ENCODE assay signal across 10 cellular contexts in genomic region chr18:63216911-63217311, GRCh38.
DNase-seq lines count a peak whose midpoint lies in the region; ATAC-seq and TF ChIP-seq lines count a peak whose summit lies in the region.
"Had no signal": no experiment of that assay in that cellular context is flagged by ENCODE, and none has a peak within 500 bp of the region (broad histone marks: within the 10 kb centered on the region; RNA-seq: fewer than 3 reads in every experiment).

No MANE protein-coding gene starts in this region.

- peak; percentile 60 for ATAC-seq in HG02981 (IDR thresholded peaks at IDR 0.05; ENCODE audit: unreplicated experiment)
- ATAC-seq in activated T-helper 17 cell treated with anti-CD3 and anti-CD28 coated beads, Interleukin-2, amount 50 U/mL, for 72 hours (replicated peaks): peak; percentile 14
- peak; percentile 30 for ATAC-seq in stimulated activated naive CD8-positive, alpha-beta T cell treated with anti-CD3 and anti-CD28 coated beads, Interleukin-15, amount 100 ng/mL, for 72 hours

- H3K36me3 ChIP-seq in thyroid gland (no peaks in the 10 kb centered on the region), suprapubic skin (no peaks in the 10 kb centered on the region)

- H3K9me3 ChIP-seq in thyroid gland (no peaks in the 10 kb centered on the region), suprapubic skin (no peaks in the 10 kb centered on the region)

- 87 to 90% methylated on average over 6 of the region's 6 CpGs for WGBS in thyroid gland, 2 donors
- WGBS in suprapubic skin: 50% methylated on average over 6 of the region's 6 CpGs

- DNase-seq in activated CD4-positive, alpha-beta T cell treated with anti-CD3 and anti-CD28 coated beads, Interleukin-2, amount 10 ng/mL, durations not matched to agents 7 days and 5 days: peak; percentile 51
- DNase-seq in activated CD4-positive, alpha-beta T cell treated with anti-CD3 and anti-CD28 coated beads for 48 hours: no peak
- peak in 1 of 2 donors; percentile 43 for DNase-seq in stimulated activated naive CD8-positive, alpha-beta T cell treated with anti-CD3 and anti-CD28 coated beads, Interleukin-15, amount 100 ng/mL, for 72 hours
- DNase-seq in thyroid gland (no peak), suprapubic skin (ENCODE audit: low spot score in 2 of 2) (no peak), GDM1 (lab: John Stamatoyannopoulos, UW) (no peak)
- DNase-seq: foreskin fibroblast, nephron progenitor cell had no signal

- no peak overlapping the region for H3K27ac ChIP-seq in thyroid gland
- no peak overlapping the region for H3K27ac ChIP-seq in suprapubic skin

- H3K4me1 ChIP-seq in thyroid gland (peaks cover 3 to 14% of the 10 kb centered on the region in 2 donors), suprapubic skin (peaks cover 5% of the 10 kb centered on the region)

- H3K27me3 Mint-ChIP-seq in activated CD4-positive, alpha-beta T cell treated with anti-CD3 and anti-CD28 coated beads, Interleukin-2, amount 10 ng/mL, durations not matched to agents 7 days and 5 days: no peaks in the 10 kb centered on the region
- H3K27me3 Mint-ChIP-seq in activated T-helper 17 cell treated with anti-CD3 and anti-CD28 coated beads, Interleukin-2, amount 50 U/mL, for 72 hours: no peaks in the 10 kb centered on the region
- H3K27me3 Mint-ChIP-seq in stimulated activated naive CD8-positive, alpha-beta T cell treated with anti-CD3 and anti-CD28 coated beads, Interleukin-15, amount 100 ng/mL, for 72 hours: no peaks in the 10 kb centered on the region

- H3K4me3 ChIP-seq in thyroid gland (replicated peaks in 1 of 3): no peak overlapping the region
- no peak overlapping the region for H3K4me3 ChIP-seq in suprapubic skin

- POLR2A ChIA-PET in activated CD4-positive, alpha-beta T cell treated with anti-CD3 and anti-CD28 coated beads, Interleukin-2, amount 10 ng/mL, durations not matched to agents 7 days and 5 days (lab: Charles Lee): no interaction called here

- H3K27ac Mint-ChIP-seq in activated CD4-positive, alpha-beta T cell treated with anti-CD3 and anti-CD28 coated beads, Interleukin-2, amount 10 ng/mL, durations not matched to agents 7 days and 5 days: peak overlapping the region; percentile 94
- peak overlapping the region; percentile 98 for H3K27ac Mint-ChIP-seq in activated T-helper 17 cell treated with anti-CD3 and anti-CD28 coated beads, Interleukin-2, amount 50 U/mL, for 72 hours
- H3K27ac Mint-ChIP-seq in stimulated activated naive CD8-positive, alpha-beta T cell treated with anti-CD3 and anti-CD28 coated beads, Interleukin-15, amount 100 ng/mL, for 72 hours: peak overlapping the region; percentile 85 to 96
- H3K27ac Mint-ChIP-seq: nephron progenitor cell had no signal

- peaks cover 97% of the 10 kb centered on the region for H3K4me1 Mint-ChIP-seq in activated CD4-positive, alpha-beta T cell treated with anti-CD3 and anti-CD28 coated beads, Interleukin-2, amount 10 ng/mL, durations not matched to agents 7 days and 5 days
- peaks cover 73% of the 10 kb centered on the region for H3K4me1 Mint-ChIP-seq in activated T-helper 17 cell treated with anti-CD3 and anti-CD28 coated beads, Interleukin-2, amount 50 U/mL, for 72 hours
- peaks cover 94% of the 10 kb centered on the region for H3K4me1 Mint-ChIP-seq in stimulated activated naive CD8-positive, alpha-beta T cell treated with anti-CD3 and anti-CD28 coated beads, Interleukin-15, amount 100 ng/mL, for 72 hours

- peaks cover 8% of the 10 kb centered on the region for H3K9me3 Mint-ChIP-seq in activated CD4-positive, alpha-beta T cell treated with anti-CD3 and anti-CD28 coated beads, Interleukin-2, amount 10 ng/mL, durations not matched to agents 7 days and 5 days
- H3K9me3 Mint-ChIP-seq in activated T-helper 17 cell treated with anti-CD3 and anti-CD28 coated beads, Interleukin-2, amount 50 U/mL, for 72 hours: peaks cover 6% of the 10 kb centered on the region
- peaks cover 10 to 15% of the 10 kb centered on the region in 2 donors for H3K9me3 Mint-ChIP-seq in stimulated activated naive CD8-positive, alpha-beta T cell treated with anti-CD3 and anti-CD28 coated beads, Interleukin-15, amount 100 ng/mL, for 72 hours

- CTCF ChIA-PET in activated CD4-positive, alpha-beta T cell treated with anti-CD3 and anti-CD28 coated beads, Interleukin-2, amount 10 ng/mL, durations not matched to agents 7 days and 5 days (lab: Charles Lee): interaction anchor here (0.6 kb wide), 1 partner anchor 194 kb away, joined by 4 read pairs; no protein-coding TSS in a partner anchor

- H3K36me3 Mint-ChIP-seq in activated CD4-positive, alpha-beta T cell treated with anti-CD3 and anti-CD28 coated beads, Interleukin-2, amount 10 ng/mL, durations not matched to agents 7 days and 5 days (ENCODE audit: low read depth): peaks cover 78% of the 10 kb centered on the region
- peaks cover 97% of the 10 kb centered on the region for H3K36me3 Mint-ChIP-seq in activated T-helper 17 cell treated with anti-CD3 and anti-CD28 coated beads, Interleukin-2, amount 50 U/mL, for 72 hours (ENCODE audit: low read depth)

- TF ChIP-seq CTCF in thyroid gland (IDR thresholded peaks at IDR 0.05): no peak
- TF ChIP-seq CTCF in suprapubic skin (IDR thresholded peaks at IDR 0.05): no peak

- TF ChIP-seq POLR2A in thyroid gland (IDR thresholded peaks at IDR 0.05) (no peak), suprapubic skin (IDR thresholded peaks at IDR 0.05) (no peak)

- peak overlapping the region; percentile 66 for H3K4me3 Mint-ChIP-seq in activated CD4-positive, alpha-beta T cell treated with anti-CD3 and anti-CD28 coated beads, Interleukin-2, amount 10 ng/mL, durations not matched to agents 7 days and 5 days
- peak overlapping the region; percentile 83 for H3K4me3 Mint-ChIP-seq in activated T-helper 17 cell treated with anti-CD3 and anti-CD28 coated beads, Interleukin-2, amount 50 U/mL, for 72 hours
- H3K4me3 Mint-ChIP-seq in stimulated activated naive CD8-positive, alpha-beta T cell treated with anti-CD3 and anti-CD28 coated beads, Interleukin-15, amount 100 ng/mL, for 72 hours: peak overlapping the region; percentile 69 to 84
- H3K4me3 Mint-ChIP-seq: nephron progenitor cell had no signal

- TF ChIP-seq EP300 in suprapubic skin (IDR thresholded peaks at IDR 0.05): no peak

- H3K27me3 ChIP-seq in thyroid gland (no peaks in the 10 kb centered on the region), suprapubic skin (no peaks in the 10 kb centered on the region)

- intact Hi-C loops in thyroid gland (cut with DNase I): no loop called here
